18 cellular contexts compared by ENCODE assay signal in the genomic region with DNA sequence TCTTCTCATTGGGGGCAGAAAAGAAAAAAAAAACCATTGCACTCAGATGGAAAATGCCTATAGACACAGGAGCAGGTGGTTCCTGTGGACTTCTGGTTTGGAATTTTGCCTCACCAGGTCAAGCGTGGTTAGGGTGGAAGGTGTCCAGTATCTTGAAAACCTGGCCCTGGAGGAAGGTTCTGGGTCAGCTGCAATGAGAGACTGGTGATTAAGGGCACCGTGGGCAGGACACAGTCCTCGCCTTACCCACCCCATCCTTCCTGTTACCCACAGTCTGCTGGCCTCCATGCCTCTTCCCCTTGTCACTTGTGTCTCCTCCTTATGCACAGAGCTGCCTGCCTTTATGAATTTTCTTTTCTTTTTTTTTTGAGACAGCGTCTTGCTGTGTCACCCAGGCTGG. TPM values are rescaled to one million over a fixed set of nuclear protein-coding genes. Genes with fewer than 3 reads are reported as not detected.
DNase-seq lines count a peak whose midpoint lies in the region; ATAC-seq lines count a peak whose summit lies in the region.
"Had no signal": no experiment of that assay in that cellular context is flagged by ENCODE, and none has a peak within 500 bp of the region (broad histone marks: within the 10 kb centered on the region; RNA-seq: fewer than 3 reads in every experiment).

No MANE protein-coding gene starts in this region.

- no peak overlapping the region for H3K27ac Mint-ChIP-seq in activated CD8-positive, alpha-beta memory T cell treated with anti-CD3 and anti-CD28 coated beads, Interleukin-2, amount 10 ng/mL, durations not matched to agents 7 days and 5 days
- peak overlapping the region; percentile 45 for H3K27ac Mint-ChIP-seq in stimulated activated effector memory CD8-positive, alpha-beta T cell treated with anti-CD3 and anti-CD28 coated beads, Interleukin-12 subunit alpha, Interleukin-12 subunit beta, amount 100 ng/mL, for 72 hours
- no peak overlapping the region for H3K27ac Mint-ChIP-seq in T-helper 2 cell treated with Interferon-gamma antibody and Interleukin-4, amounts not matched to agents 5 μg/mL and 100 μg/mL, for 36 hours
- H3K27ac Mint-ChIP-seq: CD4-positive, CD25-positive, alpha-beta regulatory T cell; H9 had no signal

- peaks cover 14% of the 10 kb centered on the region for H3K27me3 Mint-ChIP-seq in activated CD8-positive, alpha-beta memory T cell treated with anti-CD3 and anti-CD28 coated beads, Interleukin-2, amount 10 ng/mL, durations not matched to agents 7 days and 5 days
- H3K27me3 Mint-ChIP-seq in T-helper 2 cell treated with Interferon-gamma antibody and Interleukin-4, amounts not matched to agents 5 μg/mL and 100 μg/mL, for 36 hours (ENCODE audit: low read depth): peaks cover 4% of the 10 kb centered on the region

- H3K36me3 Mint-ChIP-seq in activated CD8-positive, alpha-beta memory T cell treated with anti-CD3 and anti-CD28 coated beads, Interleukin-2, amount 10 ng/mL, durations not matched to agents 7 days and 5 days: no peaks in the 10 kb centered on the region
- H3K36me3 Mint-ChIP-seq in stimulated activated effector memory CD8-positive, alpha-beta T cell treated with anti-CD3 and anti-CD28 coated beads, Interleukin-12 subunit alpha, Interleukin-12 subunit beta, amount 100 ng/mL, for 72 hours: no peaks in the 10 kb centered on the region
- no peaks in the 10 kb centered on the region for H3K36me3 Mint-ChIP-seq in T-helper 2 cell treated with Interferon-gamma antibody and Interleukin-4, amounts not matched to agents 5 μg/mL and 100 μg/mL, for 36 hours (ENCODE audit: low read depth)
- H3K36me3 Mint-ChIP-seq: CD4-positive, CD25-positive, alpha-beta regulatory T cell had no signal

- DNase-seq in CD1c-positive myeloid dendritic cell (ENCODE audit: extremely low spot score) (peak; percentile 45), anterior cingulate cortex (lab: John Stamatoyannopoulos, UW) (no peak), KG1 (lab: John Stamatoyannopoulos, UW) (no peak), posterior vena cava (ENCODE audit: low spot score) (no peak)
- DNase-seq in activated CD8-positive, alpha-beta memory T cell treated with anti-CD3 and anti-CD28 coated beads, Interleukin-2, amount 10 ng/mL, durations not matched to agents 7 days and 5 days: peak; percentile 9
- DNase-seq in stimulated activated effector memory CD8-positive, alpha-beta T cell treated with anti-CD3 and anti-CD28 coated beads, Interleukin-12 subunit alpha, Interleukin-12 subunit beta, amount 100 ng/mL, for 72 hours (ENCODE audit: low spot score in 2 of 2): no peak
- no peak for DNase-seq in T-helper 2 cell treated with Interferon-gamma antibody and Interleukin-4, amounts not matched to agents 5 μg/mL and 100 μg/mL, for 36 hours (ENCODE audit: low spot score)
- DNase-seq: Caco-2; CD4-positive, CD25-positive, alpha-beta regulatory T cell; DMS53; H9; NCI-H1105 treated with DMSO at 0.1 percent for 48 hours; NCI-H187; NCI-H69; SIG-M5 had no signal

- intact Hi-C loops in posterior vena cava (cut with DNase I): no loop called here

- peaks cover 3% of the 10 kb centered on the region for H3K4me1 Mint-ChIP-seq in activated CD8-positive, alpha-beta memory T cell treated with anti-CD3 and anti-CD28 coated beads, Interleukin-2, amount 10 ng/mL, durations not matched to agents 7 days and 5 days
- H3K4me1 Mint-ChIP-seq in stimulated activated effector memory CD8-positive, alpha-beta T cell treated with anti-CD3 and anti-CD28 coated beads, Interleukin-12 subunit alpha, Interleukin-12 subunit beta, amount 100 ng/mL, for 72 hours: peaks cover 15% of the 10 kb centered on the region
- H3K4me1 Mint-ChIP-seq in T-helper 2 cell treated with Interferon-gamma antibody and Interleukin-4, amounts not matched to agents 5 μg/mL and 100 μg/mL, for 36 hours (ENCODE audit: low read depth): no peaks in the 10 kb centered on the region
- H3K4me1 Mint-ChIP-seq: CD4-positive, CD25-positive, alpha-beta regulatory T cell had no signal

- no peak overlapping the region for H3K4me3 Mint-ChIP-seq in activated CD8-positive, alpha-beta memory T cell treated with anti-CD3 and anti-CD28 coated beads, Interleukin-2, amount 10 ng/mL, durations not matched to agents 7 days and 5 days
- H3K4me3 Mint-ChIP-seq in stimulated activated effector memory CD8-positive, alpha-beta T cell treated with anti-CD3 and anti-CD28 coated beads, Interleukin-12 subunit alpha, Interleukin-12 subunit beta, amount 100 ng/mL, for 72 hours: no peak overlapping the region
- H3K4me3 Mint-ChIP-seq in T-helper 2 cell treated with Interferon-gamma antibody and Interleukin-4, amounts not matched to agents 5 μg/mL and 100 μg/mL, for 36 hours: no peak overlapping the region
- H3K4me3 Mint-ChIP-seq: CD4-positive, CD25-positive, alpha-beta regulatory T cell; H9 had no signal

- CTCF ChIA-PET in activated CD8-positive, alpha-beta memory T cell treated with anti-CD3 and anti-CD28 coated beads, Interleukin-2, amount 10 ng/mL, durations not matched to agents 7 days and 5 days (lab: Charles Lee): no interaction called here

- H3K9me3 Mint-ChIP-seq in activated CD8-positive, alpha-beta memory T cell treated with anti-CD3 and anti-CD28 coated beads, Interleukin-2, amount 10 ng/mL, durations not matched to agents 7 days and 5 days (ENCODE audit: low read depth): no peaks in the 10 kb centered on the region
- H3K9me3 Mint-ChIP-seq in stimulated activated effector memory CD8-positive, alpha-beta T cell treated with anti-CD3 and anti-CD28 coated beads, Interleukin-12 subunit alpha, Interleukin-12 subunit beta, amount 100 ng/mL, for 72 hours: no peaks in the 10 kb centered on the region
- H3K9me3 Mint-ChIP-seq in T-helper 2 cell treated with Interferon-gamma antibody and Interleukin-4, amounts not matched to agents 5 μg/mL and 100 μg/mL, for 36 hours: no peaks in the 10 kb centered on the region
- H3K9me3 Mint-ChIP-seq: CD4-positive, CD25-positive, alpha-beta regulatory T cell had no signal

- no peak for ATAC-seq in activated CD8-positive, alpha-beta memory T cell treated with anti-CD3 and anti-CD28 coated beads, Interleukin-2, amount 10 ng/mL, durations not matched to agents 7 days and 5 days
- ATAC-seq in esophagus mucosa: peak; percentile 47
- ATAC-seq in stimulated activated effector memory CD8-positive, alpha-beta T cell treated with anti-CD3 and anti-CD28 coated beads, Interleukin-12 subunit alpha, Interleukin-12 subunit beta, amount 100 ng/mL, for 72 hours: no peak
- ATAC-seq: A549 had no signal

RNA-seq across cellular contexts. Expression of gene RIN3, which starts 17.1 kb away (rescaled TPM):
- total RNA-seq in activated CD8-positive, alpha-beta memory T cell treated with anti-CD3 and anti-CD28 coated beads, Interleukin-2, amount 10 ng/mL, durations not matched to agents 7 days and 5 days: 100 to 1,000 TPM in 1 of 2 experiments, 10 to 100 TPM in 1; 76.1 to 122 TPM
- total RNA-seq in esophagus mucosa (5.4 TPM), posterior vena cava (10 to 100 TPM; 30.9 to 34.0 TPM)
- total RNA-seq: HT-29 had no signal

Comparison
In these comparisons a context has a peak if more than half of its experiments do, and no peak if none do; other contexts are left out.
1. DNase-seq: peak in CD1c-positive myeloid dendritic cell (single experiment) and activated CD8-positive, alpha-beta memory T cell treated with anti-CD3 and anti-CD28 coated beads, Interleukin-2, amount 10 ng/mL, durations not matched to agents 7 days and 5 days (single experiment); none in stimulated activated effector memory CD8-positive, alpha-beta T cell treated with anti-CD3 and anti-CD28 coated beads, Interleukin-12 subunit alpha, Interleukin-12 subunit beta, amount 100 ng/mL, for 72 hours (0 of 2), T-helper 2 cell treated with Interferon-gamma antibody and Interleukin-4, amounts not matched to agents 5 μg/mL and 100 μg/mL, for 36 hours (single experiment), anterior cingulate cortex (0 of 58), KG1 (single experiment) and posterior vena cava (single experiment).